8 cellular contexts compared by ENCODE assay signal in genomic region chr11:65652511-65653228, GRCh38. TPM values are rescaled to one million over a fixed set of nuclear protein-coding genes. Genes with fewer than 3 reads are reported as not detected.
A peak's percentile ranks its signal among the peaks of the same experiment; 100 is the strongest.
DNase-seq lines count a peak whose midpoint lies in the region; TF ChIP-seq lines count a peak whose summit lies in the region.

No MANE protein-coding gene starts in this region.

- peak overlapping the region; percentile 77 for H2AFZ ChIP-seq in MM.1S (ENCODE audit: low read length)
- H2AFZ ChIP-seq in neuron (ENCODE audit: low read depth, low read length): no peak overlapping the region

- H3K9me2 ChIP-seq in MM.1S (replicated peaks; ENCODE audit: insufficient read depth, low read length): no peaks in the 10 kb centered on the region

- in situ Hi-C loops in G401 (cut with HindIII; ENCODE audit: low sequenced_read_pairs) (no loop called here), HAP-1 (cut with MboI; ENCODE audit: low sequenced_read_pairs) (no loop called here)

- H3K9me3 ChIP-seq in HAP-1 (no peaks in the 10 kb centered on the region), MM.1S (replicated peaks; ENCODE audit: insufficient read depth, low read length) (no peaks in the 10 kb centered on the region), neuron (ENCODE audit: low read length) (no peaks in the 10 kb centered on the region)

- peak overlapping the region; percentile 86 for H3K27ac ChIP-seq in MM.1S (ENCODE audit: low read length)

- H3K4me3 ChIP-seq in HAP-1 (peak overlapping the region; percentile 45), MM.1S (ENCODE audit: low read length) (peak overlapping the region; percentile 70), foreskin fibroblast (ENCODE audit: low read depth in 1 of 2, low read length in 2 of 2) (peak overlapping the region; percentile 39 to 61), neuron (ENCODE audit: low read length) (peak overlapping the region; percentile 58)

- H3K4me1 ChIP-seq in HAP-1 (peaks cover 6% of the 10 kb centered on the region), MM.1S (ENCODE audit: low read length) (peaks cover 16% of the 10 kb centered on the region), neuron (ENCODE audit: insufficient read depth, low read length) (peaks cover 16% of the 10 kb centered on the region)

- H3K4me2 ChIP-seq in MM.1S (ENCODE audit: low read depth, low read length): peak overlapping the region; percentile 95

- peaks cover 4% of the 10 kb centered on the region; the same call in 1 of the 2 replicates for H3K79me2 ChIP-seq in MM.1S (ENCODE audit: low read length)

- DNase-seq in G401 (ENCODE audit: low spot score) (peak; percentile 75), HAP-1 (ENCODE audit: low spot score in 2 of 2) (peak; percentile 75 to 91), MM.1S (peak; percentile 96), SIG-M5 (lab: John Stamatoyannopoulos, UW) (peak; percentile 11), foreskin fibroblast (peak; percentile 91 to 97), stromal cell of bone marrow (ENCODE audit: low read depth) (peak; percentile 81)
- peak; percentile 95 for DNase-seq in activated gamma-delta T cell treated with anti-CD3 and anti-CD28 coated beads, Interleukin-2, amount 50 U/mL, for 16 hours (ENCODE audit: low read depth)

- H3K27me3 ChIP-seq in HAP-1 (ENCODE audit: low read depth) (no peaks in the 10 kb centered on the region), MM.1S (replicated peaks; ENCODE audit: insufficient read depth, low read length) (no peaks in the 10 kb centered on the region), neuron (ENCODE audit: insufficient read depth, low read length) (no peaks in the 10 kb centered on the region)

- peak overlapping the region; percentile 74 for H3K9ac ChIP-seq in MM.1S (ENCODE audit: low read length)

- H3K36me3 ChIP-seq in HAP-1 (replicated peaks) (peaks cover 37% of the 10 kb centered on the region), MM.1S (replicated peaks; ENCODE audit: insufficient read depth, low read length) (no peaks in the 10 kb centered on the region), neuron (ENCODE audit: insufficient read depth, low read length) (peaks cover 35% of the 10 kb centered on the region)

- H4K20me1 ChIP-seq in MM.1S (ENCODE audit: insufficient read depth, low read length): no peaks in the 10 kb centered on the region

- H3F3A ChIP-seq in MM.1S (ENCODE audit: insufficient read depth, low read length): peaks cover 31% of the 10 kb centered on the region

- TF ChIP-seq CTCF in MM.1S (IDR thresholded peaks at IDR 0.05; ENCODE audit: low read length) (no peak), foreskin fibroblast (IDR thresholded peaks at IDR 0.05; ENCODE audit: low read depth, low read length) (no peak)

RNA-seq across cellular contexts. Expression of gene RELA, which starts 10.0 kb away (rescaled TPM):
- total RNA-seq in G401 (2014; rRNA removed; shearing (Covaris generic)): 29.7 and 38.0 TPM in 2 replicates

RNA-seq across cellular contexts. Expression of gene SIPA1, which starts 14.8 kb away (rescaled TPM):
- 22.5 and 25.2 TPM in 2 replicates for total RNA-seq in G401 (2014; rRNA removed; shearing (Covaris generic))

RNA-seq across cellular contexts. Expression of gene PCNX3, which starts 37.1 kb away (rescaled TPM):
- total RNA-seq in G401 (2014; rRNA removed; shearing (Covaris generic)): 27.4 and 29.0 TPM in 2 replicates

RNA-seq across cellular contexts. Expression of gene MAP3K11, which starts 38.6 kb away (rescaled TPM):
- total RNA-seq in G401 (2014; rRNA removed; shearing (Covaris generic)): 32.6 and 34.3 TPM in 2 replicates

RNA-seq across cellular contexts. Expression of gene KCNK7, which starts 57.1 kb away (rescaled TPM):
- 0.12 TPM in 1 of 2 replicates, not detected in the other for total RNA-seq in G401 (2014; rRNA removed; shearing (Covaris generic))

Comparison
In these comparisons a context has a peak if more than half of its experiments do, and no peak if none do; other contexts are left out.
1. Peak in every context shown above with its lines: DNase-seq, H3K4me3 ChIP-seq and H3K27ac ChIP-seq.
2. DNase-seq: peak in every context shown above with its lines; median percentile 96 in MM.1S; 95 in activated gamma-delta T cell treated with anti-CD3 and anti-CD28 coated beads, Interleukin-2, amount 50 U/mL, for 16 hours; 94 in foreskin fibroblast; 83 in HAP-1; 81 in stromal cell of bone marrow; 75 in G401; 11 in SIG-M5.